ENCODE assay signal across 8 cellular contexts in genomic region chr19:43809762-43810696, GRCh38. TPM values are rescaled to one million over a fixed set of nuclear protein-coding genes. Genes with fewer than 3 reads are reported as not detected.
DNase-seq lines count a peak whose midpoint lies in the region; ATAC-seq and TF ChIP-seq lines count a peak whose summit lies in the region.

No MANE protein-coding gene starts in this region.

- no peak overlapping the region for H2AFZ ChIP-seq in hepatocyte

- H3K36me3 Mint-ChIP-seq in activated T-helper 17 cell treated with anti-CD3 and anti-CD28 coated beads, Interleukin-2, amount 50 U/mL, for 72 hours (ENCODE audit: low read depth): no peaks in the 10 kb centered on the region

- intact Hi-C loops in tibial artery (cut with DNase I; ENCODE audit: low total_unique reads): no loop called here

- H3K4me1 ChIP-seq in hepatocyte (ENCODE audit: insufficient read depth) (no peaks in the 10 kb centered on the region), tibial artery (no peaks in the 10 kb centered on the region)

- no peaks in the 10 kb centered on the region for H4K20me1 ChIP-seq in hepatocyte (ENCODE audit: insufficient read depth, poor library complexity, severe bottlenecking)

- H3K4me3 Mint-ChIP-seq in activated T-helper 17 cell treated with anti-CD3 and anti-CD28 coated beads, Interleukin-2, amount 50 U/mL, for 72 hours: no peak overlapping the region

- H3K9me3 ChIP-seq in hepatocyte (ENCODE audit: low read depth) (no peaks in the 10 kb centered on the region), tibial artery (no peaks in the 10 kb centered on the region)

- H3K27me3 Mint-ChIP-seq in activated T-helper 17 cell treated with anti-CD3 and anti-CD28 coated beads, Interleukin-2, amount 50 U/mL, for 72 hours: peaks cover 4% of the 10 kb centered on the region

- H3K4me3 ChIP-seq in AG09309 (ENCODE audit: control insufficient read depth, low read depth, low read length) (no peak overlapping the region), hepatocyte (no peak overlapping the region), tibial artery (no peak overlapping the region)

- no peak overlapping the region for H3K27ac Mint-ChIP-seq in activated T-helper 17 cell treated with anti-CD3 and anti-CD28 coated beads, Interleukin-2, amount 50 U/mL, for 72 hours

- H3K4me2 ChIP-seq in hepatocyte: no peak overlapping the region

- no peaks in the 10 kb centered on the region for H3K9me2 ChIP-seq in hepatocyte (replicated peaks; ENCODE audit: insufficient read depth)

- H3K36me3 ChIP-seq in hepatocyte (replicated peaks; ENCODE audit: insufficient read depth, low read depth): no peaks in the 10 kb centered on the region
- no peaks in the 10 kb centered on the region for H3K36me3 ChIP-seq in tibial artery

- H3K27me3 ChIP-seq in hepatocyte (no peaks in the 10 kb centered on the region), tibial artery (peaks cover 0 to 12% of the 10 kb centered on the region in 2 donors)

- TF ChIP-seq CTCF in AG09309 (IDR thresholded peaks at IDR 0.05; ENCODE audit: control insufficient read depth, insufficient read depth, low read depth, low read length, missing control alignments) (peak; percentile 62), GM12874 (IDR thresholded peaks at IDR 0.05; ENCODE audit: insufficient read depth, low read depth, low read length) (peak; percentile 39; the same call in 1 of the 2 replicates), hepatocyte (IDR thresholded peaks at IDR 0.05; ENCODE audit: poor library complexity) (peak; percentile 58), tibial artery (IDR thresholded peaks at IDR 0.05) (peak; percentile 44 to 54)

- DNase-seq in AG09309 (ENCODE audit: low read depth): peak; percentile 27
- peak; percentile 64 for DNase-seq in NCI-H2171 treated with DMSO at 0.1 percent for 48 hours (lab: John Stamatoyannopoulos, UW)
- DNase-seq in hepatocyte (ENCODE audit: low spot score): peak; percentile 67
- DNase-seq in tibial artery: no peak
- DNase-seq in 8988T: no peak
- DNase-seq in stimulated activated CD4-positive, alpha-beta T cell treated with anti-CD3 and anti-CD28 coated beads, Interleukin-4, amount 100 ng/mL, for 1 hour: no peak

- no peaks in the 10 kb centered on the region for H3K79me2 ChIP-seq in hepatocyte

- no peaks in the 10 kb centered on the region for H3K9me3 Mint-ChIP-seq in activated T-helper 17 cell treated with anti-CD3 and anti-CD28 coated beads, Interleukin-2, amount 50 U/mL, for 72 hours

- 31% methylated on average over 5 of the region's 8 CpGs for WGBS in hepatocyte (ENCODE audit: low lambda C conversion rate, missing lambda C conversion rate)

- peaks cover 15% of the 10 kb centered on the region for H3K4me1 Mint-ChIP-seq in activated T-helper 17 cell treated with anti-CD3 and anti-CD28 coated beads, Interleukin-2, amount 50 U/mL, for 72 hours

- H3K27ac ChIP-seq in hepatocyte: no peak overlapping the region
- no peak overlapping the region for H3K27ac ChIP-seq in tibial artery

- ATAC-seq in activated T-helper 17 cell treated with anti-CD3 and anti-CD28 coated beads, Interleukin-2, amount 50 U/mL, for 72 hours (replicated peaks): peak; percentile 56

RNA-seq across cellular contexts. Expression of gene LYPD5, which starts 7.8 kb away (rescaled TPM):
- total RNA-seq in activated T-helper 17 cell treated with anti-CD3 and anti-CD28 coated beads, Interleukin-2, amount 50 U/mL, for 72 hours: 1 to 10 TPM in 1 of 2 donors, under 1 TPM in 1; 0.73 to 6.6 TPM
- 0.20 and 1.8 TPM in 2 replicates for total RNA-seq in hepatocyte
- polyA plus RNA-seq in hepatocyte: 1.6 and 1.9 TPM in 2 replicates

RNA-seq across cellular contexts. Expression of gene ZNF283, which starts 17.1 kb away (rescaled TPM):
- total RNA-seq in activated T-helper 17 cell treated with anti-CD3 and anti-CD28 coated beads, Interleukin-2, amount 50 U/mL, for 72 hours: 10 to 100 TPM in 1 of 2 donors, 1 to 10 TPM in 1; 7.7 to 12.3 TPM
- total RNA-seq in hepatocyte: 7.6 and 10.7 TPM in 2 replicates
- 1.8 and 2.1 TPM in 2 replicates for polyA plus RNA-seq in hepatocyte

RNA-seq across cellular contexts. Expression of gene KCNN4, which starts 29.3 kb away (rescaled TPM):
- total RNA-seq in activated T-helper 17 cell treated with anti-CD3 and anti-CD28 coated beads, Interleukin-2, amount 50 U/mL, for 72 hours: 100 to 1,000 TPM; 116 to 385 TPM
- 2.8 and 3.6 TPM in 2 replicates for total RNA-seq in hepatocyte
- polyA plus RNA-seq in hepatocyte: 5.4 and 8.3 TPM in 2 replicates

RNA-seq across cellular contexts. Expression of gene SMG9, which starts 55.3 kb away (rescaled TPM):
- total RNA-seq in activated T-helper 17 cell treated with anti-CD3 and anti-CD28 coated beads, Interleukin-2, amount 50 U/mL, for 72 hours: 100 to 1,000 TPM in 1 of 2 donors, 10 to 100 TPM in 1; 70.4 to 109 TPM
- total RNA-seq in hepatocyte: 9.5 and 16.1 TPM in 2 replicates
- polyA plus RNA-seq in hepatocyte: 34.9 and 39.7 TPM in 2 replicates

Comparison
In these comparisons a context has a peak if more than half of its experiments do, and no peak if none do; other contexts are left out.
1. DNase-seq: peak in AG09309 (single experiment), NCI-H2171 treated with DMSO at 0.1 percent for 48 hours (single experiment) and hepatocyte (single experiment); none in tibial artery (0 of 2), 8988T (single experiment) and stimulated activated CD4-positive, alpha-beta T cell treated with anti-CD3 and anti-CD28 coated beads, Interleukin-4, amount 100 ng/mL, for 1 hour (single experiment).
2. RNA of gene KCNN4, which starts 29.3 kb away (total RNA-seq): 116 to 385 TPM in activated T-helper 17 cell treated with anti-CD3 and anti-CD28 coated beads, Interleukin-2, amount 50 U/mL, for 72 hours; 2.8 to 3.6 TPM in hepatocyte; every median in the first group is over 10 times any median in the second.
3. Peak in every context shown above with its lines, with median percentiles within 50 percentile points of each other: CTCF ChIP-seq.